In genomic region chr1:150536836-150537731, GRCh38 we compare ENCODE assay signal across 1 cellular context.
A peak's percentile ranks its signal among the peaks of the same experiment; 100 is the strongest.
TF ChIP-seq lines count a peak whose summit lies in the region.

No MANE protein-coding gene starts in this region.

TF ChIP-seq in HEK293, 187 proteins besides CTCF, POLR2A, EP300 and RAD21 (continued from another document):
- TF ChIP-seq KLF17 (tag by site-specific recombination; IDR thresholded peaks at IDR 0.05) (0 out of 2 replicates have a peak, but pooled peaks have one; percentile 22), ZNF132 (tag by site-specific recombination; IDR thresholded peaks at IDR 0.05; ENCODE audit: borderline replicate concordance) (no peak), ZNF335 (tag by site-specific recombination; conservative IDR thresholded peaks at IDR 0.05) (0 out of 2 replicates have a peak, but pooled peaks have one; percentile 21), ZBTB21 (tag by site-specific recombination; IDR thresholded peaks at IDR 0.05) (0 out of 2 replicates have a peak, but pooled peaks have one; percentile 23), ZIC2 (tag by site-specific recombination; IDR thresholded peaks at IDR 0.05) (peak; percentile 92)
